13 cellular contexts compared by ENCODE assay signal in the genomic region with DNA sequence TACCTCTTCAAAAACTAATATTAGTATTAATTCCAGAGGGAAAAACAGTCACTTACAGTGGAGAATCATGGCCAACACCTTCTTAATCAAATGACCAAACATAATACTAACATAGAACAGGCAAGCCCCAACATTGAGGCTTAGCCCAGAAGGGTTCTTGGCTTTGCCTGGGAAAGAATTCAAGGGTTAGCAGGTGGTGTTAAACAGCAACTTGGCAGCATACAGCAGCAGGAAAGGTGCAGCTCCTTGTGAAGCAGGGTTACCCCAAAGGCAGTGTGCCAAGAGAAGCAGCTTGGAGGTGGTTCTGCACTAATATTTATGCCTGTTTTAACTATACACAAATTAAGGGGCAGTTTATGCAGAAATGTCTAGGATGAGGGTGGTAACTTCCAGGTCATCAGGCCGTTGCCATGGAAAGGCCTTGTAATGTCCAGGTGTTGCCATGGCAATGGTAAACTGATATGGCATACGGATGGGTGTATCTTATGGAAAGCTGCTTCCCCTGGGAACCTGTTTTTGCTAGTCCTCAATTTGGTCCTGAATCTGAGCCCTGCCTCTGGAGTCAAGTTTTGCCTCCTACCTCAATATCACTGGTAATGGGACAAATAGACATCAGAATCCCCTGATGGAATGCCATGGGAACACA. TPM values are rescaled to one million over a fixed set of nuclear protein-coding genes. Genes with fewer than 3 reads are reported as not detected.
DNase-seq lines count a peak whose midpoint lies in the region; TF ChIP-seq lines count a peak whose summit lies in the region.
"Had no signal": no experiment of that assay in that cellular context is flagged by ENCODE, and none has a peak within 500 bp of the region (broad histone marks: within the 10 kb centered on the region; RNA-seq: fewer than 3 reads in every experiment).

No MANE protein-coding gene starts in this region.

- no peaks in the 10 kb centered on the region for H3K36me3 ChIP-seq in neuronal stem cell (replicated peaks in 1 of 2; ENCODE audit: control insufficient read depth in 2 of 2, insufficient read depth in 2 of 2, low read length in 2 of 2)

- H4K91ac ChIP-seq in neuronal stem cell (ENCODE audit: low read depth, low read length, poor library complexity) = no peak overlapping the region

- H3K14ac ChIP-seq in neuronal stem cell (ENCODE audit: low read length) = no peak overlapping the region

- H2BK5ac ChIP-seq in neuronal stem cell (ENCODE audit: low read length) = no peak overlapping the region

- H2AK5ac ChIP-seq in neuronal stem cell (ENCODE audit: low read depth, low read length) = no peak overlapping the region

- no peak overlapping the region for H3K4ac ChIP-seq in neuronal stem cell (ENCODE audit: low read length)

- BruUV-seq in Calu3 (replicated peaks; lab: Mats Ljungman, UMichigan) = no TSS peak

- no peak overlapping the region for H3K27ac ChIP-seq in neuronal stem cell (replicated peaks; ENCODE audit: low read length)
- H3K27ac ChIP-seq: parathyroid adenoma, SK-N-MC had no signal

- H3K79me1 ChIP-seq in neuronal stem cell (ENCODE audit: low read depth, low read length) = no peaks in the 10 kb centered on the region

- H2BK120ac ChIP-seq in neuronal stem cell (ENCODE audit: low read depth, low read length) = no peak overlapping the region

- H3K36me3 Mint-ChIP-seq in Calu3 (ENCODE audit: insufficient read depth, unreplicated experiment) = no peaks in the 10 kb centered on the region

- no peaks in the 10 kb centered on the region for H3K4me1 Mint-ChIP-seq in Calu3 (ENCODE audit: low read depth, unreplicated experiment)

- no peak overlapping the region for H3K27ac Mint-ChIP-seq in Calu3 (ENCODE audit: unreplicated experiment)

- H3K9me3 ChIP-seq in neuronal stem cell (replicated peaks in 1 of 2; ENCODE audit: control insufficient read depth in 2 of 2, insufficient read depth in 1 of 2, low read depth in 1 of 2, low read length in 2 of 2) = peaks cover 0 to 3% of the 10 kb centered on the region in 2 donors

- H3K4me1 ChIP-seq in neuronal stem cell (ENCODE audit: control insufficient read depth in 2 of 2, insufficient read depth in 1 of 2, low read depth in 1 of 2, low read length in 2 of 2) = peaks cover 2 to 8% of the 10 kb centered on the region in 2 donors
- H3K4me1 ChIP-seq: parathyroid adenoma had no signal

- no peak overlapping the region for H2BK12ac ChIP-seq in neuronal stem cell (ENCODE audit: low read length)

- no peak overlapping the region for H4K8ac ChIP-seq in neuronal stem cell (ENCODE audit: low read depth, low read length)

- H3K27me3 Mint-ChIP-seq in Calu3 (ENCODE audit: unreplicated experiment) = peaks cover 20% of the 10 kb centered on the region

- DNase-seq in DMS79 treated with DMSO at 0.1 percent for 48 hours (lab: John Stamatoyannopoulos, UW) = peak; percentile 87
- peak; percentile 64 for DNase-seq in NCI-H146 treated with DMSO at 0.1 percent for 48 hours (lab: John Stamatoyannopoulos, UW; ENCODE audit: unreplicated experiment)
- peak; percentile 33 for DNase-seq in NCI-H774 (lab: John Stamatoyannopoulos, UW)
- DNase-seq in lung microvascular endothelial cell (ENCODE audit: low read depth in 2 of 2) = peak; percentile 12 to 24
- DNase-seq in dermis blood vessel endothelial cell = no peak
- DNase-seq in SIG-M5 (lab: John Stamatoyannopoulos, UW) = no peak
- DNase-seq in Calu3 = no peak
- DNase-seq in neuronal stem cell (ENCODE audit: low spot score) = no peak
- DNase-seq: amygdala, GOT3, head of caudate nucleus had no signal

- CTCF ChIA-PET in Calu3 (lab: Charles Lee) = interaction anchor here (1.6 kb wide), 1 partner anchor 19 kb away, joined by 3 read pairs; no protein-coding TSS in a partner anchor

- H3K9ac ChIP-seq in neuronal stem cell (ENCODE audit: low read depth, low read length, poor library complexity) = no peak overlapping the region
- H3K9ac ChIP-seq: parathyroid adenoma had no signal

- no peak overlapping the region for H3K4me2 ChIP-seq in neuronal stem cell (ENCODE audit: insufficient read depth, low read length, poor library complexity, severe bottlenecking)

- no peaks in the 10 kb centered on the region for H3K27me3 ChIP-seq in neuronal stem cell (ENCODE audit: control insufficient read depth in 3 of 3, insufficient read depth in 3 of 3, low read depth in 1 of 3, low read length in 3 of 3)

- no peak overlapping the region for H3K18ac ChIP-seq in neuronal stem cell (ENCODE audit: low read length)

- no peak overlapping the region for H2BK15ac ChIP-seq in neuronal stem cell (ENCODE audit: low read length)

- no peak overlapping the region for H3K23ac ChIP-seq in neuronal stem cell (ENCODE audit: low read depth, low read length, poor library complexity)

- H3K9me3 Mint-ChIP-seq in Calu3 (ENCODE audit: low read depth, unreplicated experiment) = no peaks in the 10 kb centered on the region

- intact Hi-C loops in Calu3 (cut with micrococcal nuclease; ENCODE audit: unreplicated experiment) = loop anchor here (1.0 kb wide), 1 partner anchor 29 kb away; no protein-coding TSS in a partner anchor

- H3K4me3 Mint-ChIP-seq in Calu3 (ENCODE audit: low read depth, unreplicated experiment) = no peak overlapping the region

- no CpG with 5 or more reads among the region's 2 CpGs for WGBS in neuronal stem cell (ENCODE audit: extremely low coverage in 2 of 2, insufficient read length in 2 of 2, insufficient replicate concordance in 1 of 2), 2 donors

- no peak overlapping the region for H2AFZ ChIP-seq in neuronal stem cell (ENCODE audit: low read length)
- H2AFZ ChIP-seq: parathyroid adenoma had no signal

- no peak overlapping the region for H3K4me3 ChIP-seq in neuronal stem cell (ENCODE audit: low read length in 2 of 2)
- H3K4me3 ChIP-seq: SK-N-MC had no signal

- no peak for TF ChIP-seq CTCF in Calu3 (IDR thresholded peaks at IDR 0.05; ENCODE audit: unreplicated experiment)

RNA-seq across cellular contexts. Expression of a gene that starts 27.2 kb away (rescaled TPM):
- total RNA-seq in lung microvascular endothelial cell (5.0 and 7.1 TPM in 2 replicates), dermis blood vessel endothelial cell (14.2 and 15.3 TPM in 2 replicates), Calu3 (2022) (7.4 and 8.3 TPM in 2 replicates)
- 7.0 TPM for polyA plus RNA-seq in neuronal stem cell (2013, experiment 1 of 2)
- polyA plus RNA-seq in neuronal stem cell (2013, experiment 2 of 2) = 7.6 TPM

RNA-seq across cellular contexts. Expression of a gene that starts 30.8 kb away (rescaled TPM):
- total RNA-seq in lung microvascular endothelial cell (16.1 and 25.4 TPM in 2 replicates), dermis blood vessel endothelial cell (43.6 and 44.1 TPM in 2 replicates), Calu3 (2022) (19.9 and 21.3 TPM in 2 replicates)
- polyA plus RNA-seq in neuronal stem cell (2013, experiment 1 of 2) = 12.2 TPM
- 11.8 TPM for polyA plus RNA-seq in neuronal stem cell (2013, experiment 2 of 2)

Comparison
In these comparisons a context has a peak if more than half of its experiments do, and no peak if none do; other contexts are left out.
1. DNase-seq: peak in DMS79 treated with DMSO at 0.1 percent for 48 hours (single experiment), NCI-H146 treated with DMSO at 0.1 percent for 48 hours (single experiment), NCI-H774 (single experiment) and lung microvascular endothelial cell (2 of 2); none in dermis blood vessel endothelial cell (single experiment), SIG-M5 (single experiment), Calu3 (single experiment) and neuronal stem cell (single experiment).